In genomic region chr12:81461163-81461562, GRCh38 we compare ENCODE assay signal across 23 cellular contexts.
DNase-seq lines count a peak whose midpoint lies in the region; ATAC-seq and TF ChIP-seq lines count a peak whose summit lies in the region.
"Had no signal": no experiment of that assay in that cellular context is flagged by ENCODE, and none has a peak within 500 bp of the region (broad histone marks: within the 10 kb centered on the region; RNA-seq: fewer than 3 reads in every experiment).

No MANE protein-coding gene starts in this region.

- H3F3A ChIP-seq in GM23338 (replicated peaks; ENCODE audit: low read depth), result no peaks in the 10 kb centered on the region

- POLR2A ChIA-PET in CD4-positive, alpha-beta memory T cell (lab: Charles Lee; ENCODE audit: partially characterized antibody), result no interaction called here

- TF ChIP-seq CTCF in GM23338 (conservative IDR thresholded peaks at IDR 0.05; ENCODE audit: low read depth in 2 of 2), result peak; percentile 58 to 75

- H3K9me3 Mint-ChIP-seq in GM23338, result no peaks in the 10 kb centered on the region
- peaks cover 0 to 10% (median 1%) of the 10 kb centered on the region in 8 donors for H3K9me3 Mint-ChIP-seq in CD4-positive, alpha-beta memory T cell
- H3K9me3 Mint-ChIP-seq: nephron progenitor cell; stimulated activated naive CD8-positive, alpha-beta T cell treated with anti-CD3 and anti-CD28 coated beads, Interleukin-15, Interleukin-2, amounts not matched to agents 100 ng/mL and 50 ng/mL, for 24 hours had no signal

- H3K4me1 ChIP-seq in GM23338 (ENCODE audit: insufficient read depth) (no peaks in the 10 kb centered on the region), iPS DF 6.9 (ENCODE audit: control insufficient read depth, insufficient read depth, low read length) (no peaks in the 10 kb centered on the region)
- no peaks in the 10 kb centered on the region for H3K4me1 ChIP-seq in CD4-positive, alpha-beta memory T cell (ENCODE audit: insufficient read depth, low read length)
- H3K4me1 ChIP-seq: ascending aorta, SJSA1 had no signal

- no peak for ATAC-seq in GM23338
- ATAC-seq: esophagus mucosa had no signal

- H3K36me3 Mint-ChIP-seq in GM23338 (ENCODE audit: low read depth), result no peaks in the 10 kb centered on the region
- H3K36me3 Mint-ChIP-seq in CD4-positive, alpha-beta memory T cell, result no peaks in the 10 kb centered on the region
- H3K36me3 Mint-ChIP-seq: memory B cell had no signal

- DNase-seq in ACHN (peak; percentile 24), GM23338 (ENCODE audit: low spot score) (peak; percentile 60), SK-MEL-5 (ENCODE audit: low read depth, low spot score) (peak; percentile 63), iPS DF 6.9 (ENCODE audit: low read depth, low spot score) (peak; percentile 18), KBM-7 (no peak), NCI-H146 (lab: John Stamatoyannopoulos, UW) (no peak), NCI-H146 treated with DMSO at 0.1 percent for 48 hours (lab: John Stamatoyannopoulos, UW; ENCODE audit: unreplicated experiment) (no peak)
- no peak for DNase-seq in CD4-positive, alpha-beta memory T cell
- DNase-seq: activated CD4-positive, alpha-beta T cell treated with anti-CD3 and anti-CD28 coated beads for 4 hours; activated CD8-positive, alpha-beta memory T cell treated with anti-CD3 and anti-CD28 coated beads, Interleukin-2, amount 50 U/mL, for 48 hours; activated naive CD4-positive, alpha-beta T cell treated with Interleukin-2 at 50 U/mL for 16 hours; COR-L47; cortex of kidney; head of caudate nucleus; NCI-H1436 treated with DMSO at 0.1 percent for 48 hours; NCI-H510A; nephron progenitor cell; stimulated activated CD4-positive, alpha-beta T cell treated with anti-CD3 and anti-CD28 coated beads, Interleukin-15, amount 100 ng/mL, for 24 hours had no signal

- intact Hi-C loops in CD4-positive, alpha-beta memory T cell (cut with micrococcal nuclease), result no loop called here

- WGBS in iPS DF 6.9 (ENCODE audit: insufficient coverage, insufficient read length), result no CpG with 5 or more reads among the region's 4 CpGs

- H3K9me2 ChIP-seq in GM23338 (ENCODE audit: insufficient read depth), result no peaks in the 10 kb centered on the region

- no peak overlapping the region for H3K27ac Mint-ChIP-seq in GM23338
- no peak overlapping the region for H3K27ac Mint-ChIP-seq in CD4-positive, alpha-beta memory T cell
- H3K27ac Mint-ChIP-seq: memory B cell; nephron progenitor cell; stimulated activated naive CD8-positive, alpha-beta T cell treated with anti-CD3 and anti-CD28 coated beads, Interleukin-15, Interleukin-2, amounts not matched to agents 100 ng/mL and 50 ng/mL, for 24 hours had no signal

- H3K4me3 Mint-ChIP-seq in GM23338, result no peak overlapping the region
- no peak overlapping the region for H3K4me3 Mint-ChIP-seq in CD4-positive, alpha-beta memory T cell
- H3K4me3 Mint-ChIP-seq: memory B cell; nephron progenitor cell; stimulated activated naive CD8-positive, alpha-beta T cell treated with anti-CD3 and anti-CD28 coated beads, Interleukin-15, Interleukin-2, amounts not matched to agents 100 ng/mL and 50 ng/mL, for 24 hours had no signal

- H3K27ac ChIP-seq in GM23338 (ENCODE audit: low read depth) (no peak overlapping the region), iPS DF 6.9 (ENCODE audit: low read length) (no peak overlapping the region)
- H3K27ac ChIP-seq in CD4-positive, alpha-beta memory T cell (ENCODE audit: low read depth, low read length), result no peak overlapping the region
- H3K27ac ChIP-seq: ascending aorta, SJSA1 had no signal

- CTCF ChIA-PET in CD4-positive, alpha-beta memory T cell (lab: Charles Lee; ENCODE audit: partially characterized antibody), result no interaction called here

- H4K20me1 ChIP-seq in GM23338 (replicated peaks; ENCODE audit: insufficient read depth), result no peaks in the 10 kb centered on the region

- H3K27me3 ChIP-seq in GM23338 (ENCODE audit: insufficient read depth), result no peaks in the 10 kb centered on the region
- no peaks in the 10 kb centered on the region for H3K27me3 ChIP-seq in iPS DF 6.9 (ENCODE audit: control insufficient read depth, insufficient read depth, low read length)
- no peaks in the 10 kb centered on the region for H3K27me3 ChIP-seq in CD4-positive, alpha-beta memory T cell (ENCODE audit: insufficient read depth, low read length)
- H3K27me3 ChIP-seq: ascending aorta, SJSA1 had no signal

- no peaks in the 10 kb centered on the region for H3K79me2 ChIP-seq in GM23338 (replicated peaks; ENCODE audit: insufficient read depth)

- H3K36me3 ChIP-seq in GM23338 (ENCODE audit: insufficient read depth), result no peaks in the 10 kb centered on the region
- H3K36me3 ChIP-seq in iPS DF 6.9 (ENCODE audit: control insufficient read depth, insufficient read depth, low read length), result no peaks in the 10 kb centered on the region
- no peaks in the 10 kb centered on the region for H3K36me3 ChIP-seq in CD4-positive, alpha-beta memory T cell (ENCODE audit: insufficient read depth, low read length)
- H3K36me3 ChIP-seq: SJSA1 had no signal

- H3K4me2 ChIP-seq in GM23338, result no peak overlapping the region

- no peaks in the 10 kb centered on the region for H3K27me3 Mint-ChIP-seq in GM23338 (ENCODE audit: insufficient read depth, low read depth, poor library complexity)
- no peaks in the 10 kb centered on the region for H3K27me3 Mint-ChIP-seq in CD4-positive, alpha-beta memory T cell
- H3K27me3 Mint-ChIP-seq: memory B cell; stimulated activated naive CD8-positive, alpha-beta T cell treated with anti-CD3 and anti-CD28 coated beads, Interleukin-15, Interleukin-2, amounts not matched to agents 100 ng/mL and 50 ng/mL, for 24 hours had no signal

- H3K4me3 ChIP-seq in GM23338 (no peak overlapping the region), iPS DF 6.9 (ENCODE audit: low read length) (no peak overlapping the region)
- no peak overlapping the region for H3K4me3 ChIP-seq in CD4-positive, alpha-beta memory T cell (ENCODE audit: low read length in 2 of 2)
- H3K4me3 ChIP-seq: ascending aorta, SJSA1 had no signal

- in situ Hi-C loops in ACHN (cut with HindIII; ENCODE audit: low pct_ligation_motif_present, low pct_unique_long_range_greater_than_20kb, low sequenced_read_pairs) (no loop called here), SK-MEL-5 (cut with HindIII; ENCODE audit: low pct_unique_long_range_greater_than_20kb, low sequenced_read_pairs) (no loop called here), KBM-7 (cut with MboI; ENCODE audit: low pct_unique_long_range_greater_than_20kb, low sequenced_read_pairs) (no loop called here)

- no peak overlapping the region for H2AFZ ChIP-seq in GM23338

- H3K9me3 ChIP-seq in iPS DF 6.9 (ENCODE audit: control insufficient read depth, insufficient read depth, low read length), result no peaks in the 10 kb centered on the region
- no peaks in the 10 kb centered on the region for H3K9me3 ChIP-seq in CD4-positive, alpha-beta memory T cell (ENCODE audit: control insufficient read depth in 1 of 2, low read length in 2 of 2)
- H3K9me3 ChIP-seq: ascending aorta, SJSA1 had no signal

- peaks cover under 1% of the 10 kb centered on the region; the same call in 2 of the 3 replicates for H3K4me1 Mint-ChIP-seq in GM23338
- H3K4me1 Mint-ChIP-seq in CD4-positive, alpha-beta memory T cell, result no peaks in the 10 kb centered on the region
- H3K4me1 Mint-ChIP-seq: memory B cell, nephron progenitor cell had no signal

TF ChIP-seq in GM23338, 12 proteins besides CTCF, POLR2A, EP300 and RAD21 (continues in another document):
- TF ChIP-seq ETS1 (IDR thresholded peaks at IDR 0.05) (no peak), ZNF114 (CRISPR knock-in tag; IDR thresholded peaks at IDR 0.05) (no peak), ZNF331 (CRISPR knock-in tag; IDR thresholded peaks at IDR 0.05; ENCODE audit: low read depth) (no peak), REST (IDR thresholded peaks at IDR 0.05; ENCODE audit: unreplicated experiment) (no peak), EZH2 (IDR thresholded peaks at IDR 0.05; ENCODE audit: low read depth, unreplicated experiment) (no peak)

Comparison
In these comparisons a context has a peak if more than half of its experiments do, and no peak if none do; other contexts are left out.
1. DNase-seq: peak in ACHN (single experiment), GM23338 (single experiment), SK-MEL-5 (single experiment) and iPS DF 6.9 (single experiment); none in KBM-7 (single experiment), NCI-H146 (single experiment), NCI-H146 treated with DMSO at 0.1 percent for 48 hours (single experiment) and CD4-positive, alpha-beta memory T cell (0 of 5).